Comparison of ENCODE assay signal across 29 cellular contexts in the genomic region with DNA sequence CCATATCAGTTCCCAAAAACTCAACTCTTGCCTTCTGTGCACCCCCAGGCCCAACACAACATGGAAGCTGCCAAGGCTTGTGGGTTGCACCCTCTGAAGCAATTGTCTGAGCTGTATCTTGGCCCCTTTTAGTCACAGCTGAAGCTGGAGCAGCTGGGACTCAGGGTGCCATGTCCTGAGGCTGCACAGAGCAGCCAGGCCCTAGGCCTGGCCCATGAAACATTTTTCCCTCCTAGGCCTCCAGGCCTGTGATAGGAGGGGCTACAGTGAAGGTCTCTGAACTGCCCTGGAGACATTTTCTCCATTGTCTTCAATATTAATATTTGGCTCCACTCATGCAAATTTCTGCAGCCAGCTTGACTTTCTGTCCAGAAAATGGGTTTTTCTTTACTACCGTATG.
"Had no signal": no experiment of that assay in that cellular context is flagged by ENCODE, and none has a peak within 500 bp of the region (broad histone marks: within the 10 kb centered on the region; RNA-seq: fewer than 3 reads in every experiment).

No MANE protein-coding gene starts in this region.

- H3K4me3 ChIP-seq: stomach, suprapubic skin, testis, thoracic aorta, thyroid gland, tibial artery, tibial nerve, transverse colon, upper lobe of left lung, upper lobe of right lung, uterus, vagina had no signal

- H3K36me3 Mint-ChIP-seq: stimulated activated effector memory CD8-positive, alpha-beta T cell treated with anti-CD3 and anti-CD28 coated beads, Interleukin-12 subunit alpha, Interleukin-12 subunit beta, amount 100 ng/mL, for 72 hours; type B pancreatic cell had no signal

- H3K4me1 ChIP-seq: stomach, suprapubic skin, testis, thyroid gland, tibial artery, tibial nerve, transverse colon, upper lobe of left lung, upper lobe of right lung, uterus, vagina had no signal

- H3K27ac ChIP-seq: stomach, suprapubic skin, testis, thoracic aorta, thyroid gland, tibial artery, tibial nerve, transverse colon, upper lobe of left lung, upper lobe of right lung, uterus, vagina had no signal

- DNase-seq: stimulated activated CD4-positive, alpha-beta T cell treated with anti-CD3 and anti-CD28 coated beads, Interleukin-2, amount 100 ng/mL, for 48 hours; stimulated activated CD4-positive, alpha-beta T cell treated with anti-CD3 and anti-CD28 coated beads, Interleukin-4, amount 100 ng/mL, for 1 hour; stimulated activated CD4-positive, alpha-beta T cell treated with anti-CD3 and anti-CD28 coated beads, Interleukin-4, amount 100 ng/mL, for 24 hours; stimulated activated CD4-positive, alpha-beta T cell treated with anti-CD3 and anti-CD28 coated beads, Interleukin-4, amount 100 ng/mL, for 4 hours; stimulated activated CD8-positive, alpha-beta memory T cell treated with anti-CD3 and anti-CD28 coated beads, Interleukin-4, amount 100 ng/mL, for 48 hours; stimulated activated naive B cell treated with anti-CD40 and anti-IgM and Interleukin-4, amounts not matched to agents 10 μg/mL and 1 μg/mL and 100 μg/mL, for 72 hours; stimulated activated naive CD4-positive, alpha-beta T cell; stimulated activated naive CD4-positive, alpha-beta T cell treated with Interleukin-2 at 50 U/mL for 16 hours; stimulated activated naive CD8-positive, alpha-beta T cell treated with anti-CD3 and anti-CD28 coated beads, Interleukin-15, amount 100 ng/mL, for 72 hours; stimulated activated naive CD8-positive, alpha-beta T cell treated with anti-CD3 and anti-CD28 coated beads, Interleukin-15, Interleukin-2, amounts not matched to agents 100 U/mL and 50 U/mL, for 24 hours; stomach; substantia nigra; testis; thyroid gland; tibial artery; transverse colon; trophoblast cell; upper lobe of left lung; upper lobe of right lung; uterus had no signal

- H3K4me1 Mint-ChIP-seq: stimulated activated effector memory CD8-positive, alpha-beta T cell treated with anti-CD3 and anti-CD28 coated beads, Interleukin-12 subunit alpha, Interleukin-12 subunit beta, amount 100 ng/mL, for 72 hours; stimulated activated memory B cell treated with anti-CD40 and anti-IgM and Interleukin-4, amounts not matched to agents 10 μg/mL and 1 μg/mL and 100 μg/mL, for 72 hours; stimulated activated naive CD8-positive, alpha-beta T cell treated with anti-CD3 and anti-CD28 coated beads, Interleukin-15, amount 100 ng/mL, for 72 hours had no signal

- H3K27ac Mint-ChIP-seq: stimulated activated effector memory CD8-positive, alpha-beta T cell treated with anti-CD3 and anti-CD28 coated beads, Interleukin-12 subunit alpha, Interleukin-12 subunit beta, amount 100 ng/mL, for 72 hours; stimulated activated memory B cell treated with anti-CD40 and anti-IgM and Interleukin-4, amounts not matched to agents 10 μg/mL and 1 μg/mL and 100 μg/mL, for 72 hours; stimulated activated naive B cell treated with anti-CD40 and anti-IgM and Interleukin-4, amounts not matched to agents 10 μg/mL and 1 μg/mL and 100 μg/mL, for 72 hours; stimulated activated naive CD8-positive, alpha-beta T cell treated with anti-CD3 and anti-CD28 coated beads, Interleukin-15, amount 100 ng/mL, for 72 hours; stimulated activated naive CD8-positive, alpha-beta T cell treated with anti-CD3 and anti-CD28 coated beads, Interleukin-15, Interleukin-2, amounts not matched to agents 100 ng/mL and 50 ng/mL, for 24 hours; type B pancreatic cell had no signal

- H3K9me3 Mint-ChIP-seq: type B pancreatic cell had no signal

- H3K27me3 ChIP-seq: stomach, suprapubic skin, testis, thyroid gland, tibial artery, tibial nerve, upper lobe of left lung, upper lobe of right lung, uterus, vagina had no signal

- H3K36me3 ChIP-seq: stomach, suprapubic skin, thoracic aorta, thyroid gland, tibial artery, tibial nerve, transverse colon, upper lobe of left lung, upper lobe of right lung, uterus, vagina had no signal

- H3K4me3 Mint-ChIP-seq: stimulated activated effector memory CD8-positive, alpha-beta T cell treated with anti-CD3 and anti-CD28 coated beads, Interleukin-12 subunit alpha, Interleukin-12 subunit beta, amount 100 ng/mL, for 72 hours; stimulated activated memory B cell treated with anti-CD40 and anti-IgM and Interleukin-4, amounts not matched to agents 10 μg/mL and 1 μg/mL and 100 μg/mL, for 72 hours; stimulated activated naive B cell treated with anti-CD40 and anti-IgM and Interleukin-4, amounts not matched to agents 10 μg/mL and 1 μg/mL and 100 μg/mL, for 72 hours; stimulated activated naive CD8-positive, alpha-beta T cell treated with anti-CD3 and anti-CD28 coated beads, Interleukin-15, amount 100 ng/mL, for 72 hours; stimulated activated naive CD8-positive, alpha-beta T cell treated with anti-CD3 and anti-CD28 coated beads, Interleukin-15, Interleukin-2, amounts not matched to agents 100 ng/mL and 50 ng/mL, for 24 hours; type B pancreatic cell had no signal

- FAIRE-seq: urothelium cell line had no signal

- ATAC-seq: stimulated activated effector memory CD8-positive, alpha-beta T cell treated with anti-CD3 and anti-CD28 coated beads, Interleukin-12 subunit alpha, Interleukin-12 subunit beta, amount 100 ng/mL, for 72 hours; stimulated activated memory B cell treated with anti-CD40 and anti-IgM and Interleukin-4, amounts not matched to agents 10 μg/mL and 1 μg/mL and 100 μg/mL, for 72 hours; stimulated activated naive B cell treated with anti-CD40 and anti-IgM and Interleukin-4, amounts not matched to agents 10 μg/mL and 1 μg/mL and 100 μg/mL, for 72 hours; stimulated activated naive CD8-positive, alpha-beta T cell treated with anti-CD3 and anti-CD28 coated beads, Interleukin-15, amount 100 ng/mL, for 72 hours; stimulated activated naive CD8-positive, alpha-beta T cell treated with anti-CD3 and anti-CD28 coated beads, Interleukin-15, Interleukin-2, amounts not matched to agents 100 U/mL and 50 U/mL, for 24 hours; upper lobe of right lung had no signal

- H3K9me3 ChIP-seq: testis, thoracic aorta, thyroid gland, upper lobe of right lung, uterus had no signal
